Comparison of ENCODE assay signal across 1 cellular context in genomic region chr17:1712271-1712670, GRCh38.
TF ChIP-seq lines count a peak whose summit lies in the region.

No MANE protein-coding gene starts in this region.

TF ChIP-seq in WTC11, 78 proteins besides CTCF, POLR2A, EP300 and RAD21 (continued from another document):
- no peak for TF ChIP-seq HMGXB4 (CRISPR knock-in tag; IDR thresholded peaks at IDR 0.05)
- TF ChIP-seq GRHL2 (CRISPR knock-in tag; IDR thresholded peaks at IDR 0.05; ENCODE audit: insufficient replicate concordance, severe bottlenecking) = no peak
- TF ChIP-seq ZMAT4 (CRISPR knock-in tag; IDR thresholded peaks at IDR 0.05) = no peak
- TF ChIP-seq PREB (CRISPR knock-in tag; IDR thresholded peaks at IDR 0.05; ENCODE audit: borderline replicate concordance) = no peak
- TF ChIP-seq E2F1 (CRISPR knock-in tag; IDR thresholded peaks at IDR 0.05) = no peak
TF ChIP-seq in WTC11: peak in this region for 0.
